ENCODE assay signal across 8 cellular contexts in the genomic region with DNA sequence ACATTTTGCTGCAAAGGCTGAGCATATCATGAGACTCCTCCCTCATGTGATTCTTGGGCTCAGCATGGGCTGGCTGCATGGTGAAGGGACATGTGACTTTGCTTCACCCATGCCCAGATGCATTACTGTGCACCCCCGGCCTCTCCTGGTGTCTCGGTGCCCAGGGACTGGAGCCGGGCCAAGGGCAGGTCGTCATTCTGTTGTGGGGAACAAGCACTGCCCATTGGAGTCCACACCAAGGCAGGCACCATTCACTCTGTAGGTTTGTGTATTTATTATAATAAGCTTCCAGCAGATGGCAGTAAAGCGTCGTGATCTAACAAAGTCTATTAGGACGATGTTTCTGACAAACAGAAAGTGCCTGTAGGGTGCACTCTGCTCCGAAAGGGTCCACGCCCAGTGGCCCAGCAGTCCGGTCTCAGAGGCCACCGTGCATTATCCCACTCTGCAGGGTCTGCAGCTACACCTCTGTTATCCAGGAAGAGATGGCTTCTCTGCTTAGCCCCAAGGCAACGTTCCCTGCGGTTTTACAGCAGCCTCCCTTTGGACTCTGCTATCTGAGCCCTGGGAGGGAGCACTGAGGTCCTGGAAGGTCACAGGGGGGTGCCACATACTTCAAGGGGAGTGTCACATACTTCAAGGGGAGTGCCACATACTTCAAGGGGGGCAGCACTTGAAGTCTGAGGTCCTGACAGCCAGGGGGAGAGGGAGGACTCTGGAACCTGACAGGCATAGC.
DNase-seq lines count a peak whose midpoint lies in the region; ATAC-seq and TF ChIP-seq lines count a peak whose summit lies in the region.

No MANE protein-coding gene starts in this region.

- no peak overlapping the region for H3K27ac ChIP-seq in fibroblast of lung (ENCODE audit: insufficient read depth, low read length)
- no peak overlapping the region for H3K27ac ChIP-seq in tibial nerve

- peak overlapping the region; percentile 70 for H2AFZ ChIP-seq in fibroblast of lung (ENCODE audit: low read length)

- H3K4me1 Mint-ChIP-seq in natural killer cell treated with Interleukin-12 subunit alpha and Interleukin-12 subunit beta and Interleukin-15 and Interleukin-18, amount 100 ng/mL, for 72 hours (ENCODE audit: low read depth in 2 of 2) = peaks cover 5 to 10% of the 10 kb centered on the region in 2 donors

- no peaks in the 10 kb centered on the region for H3K79me2 ChIP-seq in fibroblast of lung (ENCODE audit: control insufficient read depth, insufficient read depth, low read length)

- DNase-seq in EL = peak; percentile 77
- DNase-seq in HUDEP-2 (lab: John Stamatoyannopoulos, UW; ENCODE audit: unreplicated experiment in 76 of 76) = peak in 62 of 76 experiments; percentile 6 to 78 (median 44)
- peak; percentile 86 for DNase-seq in NT2/D1 (ENCODE audit: low read depth, low spot score)
- DNase-seq in activated T-cell treated with anti-CD3 and anti-CD28 coated beads, Interleukin-2, amount 50 U/mL, for 1 hour = peak; percentile 38
- DNase-seq in fibroblast of lung (ENCODE audit: low read depth in 2 of 2) = peak; percentile 54 to 78
- no peak for DNase-seq in natural killer cell treated with Interleukin-12 subunit alpha and Interleukin-12 subunit beta and Interleukin-15 and Interleukin-18, amount 100 ng/mL, for 72 hours (ENCODE audit: low spot score)
- DNase-seq in tibial nerve (ENCODE audit: low spot score in 2 of 2) = peak in 1 of 2 donors; percentile 55

- H3K27ac Mint-ChIP-seq in natural killer cell treated with Interleukin-12 subunit alpha and Interleukin-12 subunit beta and Interleukin-15 and Interleukin-18, amount 100 ng/mL, for 72 hours = no peak overlapping the region

- no peak overlapping the region for H3K4me3 ChIP-seq in NT2/D1 (ENCODE audit: insufficient read length, low read depth)
- peak overlapping the region in 3 of 4 experiments; percentile 22 to 50 (median 49) for H3K4me3 ChIP-seq in fibroblast of lung (replicated peaks in 1 of 4; ENCODE audit: control extremely low read depth in 1 of 4, insufficient read depth in 1 of 4, low read depth in 3 of 4, low read length in 4 of 4)
- peak overlapping the region; percentile 9 to 52 (median 38) for H3K4me3 ChIP-seq in tibial nerve

- H3K36me3 Mint-ChIP-seq in natural killer cell treated with Interleukin-12 subunit alpha and Interleukin-12 subunit beta and Interleukin-15 and Interleukin-18, amount 100 ng/mL, for 72 hours = no peaks in the 10 kb centered on the region

- peak overlapping the region; percentile 58 for H3K4me3 Mint-ChIP-seq in natural killer cell treated with Interleukin-12 subunit alpha and Interleukin-12 subunit beta and Interleukin-15 and Interleukin-18, amount 100 ng/mL, for 72 hours

- peaks cover 7 to 8% of the 10 kb centered on the region in 2 donors for H3K27me3 Mint-ChIP-seq in natural killer cell treated with Interleukin-12 subunit alpha and Interleukin-12 subunit beta and Interleukin-15 and Interleukin-18, amount 100 ng/mL, for 72 hours

- TF ChIP-seq CTCF in fibroblast of lung (conservative IDR thresholded peaks at IDR 0.05 in 1 of 2, IDR thresholded peaks at IDR 0.05 in 1 of 2; ENCODE audit: low read depth in 1 of 2, low read length in 2 of 2) (peak; percentile 54 to 59), tibial nerve (IDR thresholded peaks at IDR 0.05) (peak; percentile 41 to 72 (median 59))

- no peak overlapping the region for H3K9ac ChIP-seq in NT2/D1 (ENCODE audit: insufficient read length, low read depth)
- H3K9ac ChIP-seq in fibroblast of lung (ENCODE audit: insufficient read depth, low read length) = no peak overlapping the region

- H3K4me1 ChIP-seq in NT2/D1 (ENCODE audit: insufficient read depth, insufficient read length) (peaks cover 11% of the 10 kb centered on the region), fibroblast of lung (ENCODE audit: control insufficient read depth, extremely low read depth, insufficient read depth, low read length) (peaks cover 2% of the 10 kb centered on the region), tibial nerve (peaks cover 0 to 19% (median 2%) of the 10 kb centered on the region in 4 donors)

- TF ChIP-seq EP300 in tibial nerve (IDR thresholded peaks at IDR 0.05) = no peak

- WGBS in tibial nerve, 2 donors = 1 to 7% methylated on average over 13 of the region's 13 CpGs

- ATAC-seq in GM21529 (IDR thresholded peaks at IDR 0.05; ENCODE audit: unreplicated experiment) = peak; percentile 96
- ATAC-seq in natural killer cell treated with Interleukin-12 subunit alpha and Interleukin-12 subunit beta and Interleukin-15 and Interleukin-18, amount 100 ng/mL, for 72 hours = peak; percentile 81 to 84

- H3K9me3 Mint-ChIP-seq in natural killer cell treated with Interleukin-12 subunit alpha and Interleukin-12 subunit beta and Interleukin-15 and Interleukin-18, amount 100 ng/mL, for 72 hours = no peaks in the 10 kb centered on the region

- H3K36me3 ChIP-seq in NT2/D1 (ENCODE audit: insufficient read depth, insufficient read length, low read length) (no peaks in the 10 kb centered on the region), fibroblast of lung (ENCODE audit: control insufficient read depth, insufficient read depth, low read length) (no peaks in the 10 kb centered on the region), tibial nerve (no peaks in the 10 kb centered on the region)

- no peaks in the 10 kb centered on the region for H4K20me1 ChIP-seq in fibroblast of lung (ENCODE audit: control insufficient read depth, extremely low read depth, insufficient read depth, low read length)

- H3K9me3 ChIP-seq in NT2/D1 (ENCODE audit: insufficient read depth, low read length) (peaks cover 12% of the 10 kb centered on the region; the same call in 1 of the 2 replicates), fibroblast of lung (ENCODE audit: control insufficient read depth, insufficient read depth, low read depth, low read length) (no peaks in the 10 kb centered on the region), tibial nerve (no peaks in the 10 kb centered on the region)

- H3K4me2 ChIP-seq in fibroblast of lung (ENCODE audit: extremely low read depth, insufficient read depth, low read length) = peak overlapping the region; percentile 95

- H3K27me3 ChIP-seq in NT2/D1 (ENCODE audit: insufficient read depth, insufficient read length) (no peaks in the 10 kb centered on the region), fibroblast of lung (ENCODE audit: control insufficient read depth, insufficient read depth, low read length) (no peaks in the 10 kb centered on the region), tibial nerve (no peaks in the 10 kb centered on the region)

- no peak for TF ChIP-seq POLR2A in tibial nerve (IDR thresholded peaks at IDR 0.05)
